ENCODE assay signal across 1 cellular context in genomic region chr13:114288157-114288591, GRCh38.
TF ChIP-seq lines count a peak whose summit lies in the region.

No MANE protein-coding gene starts in this region.

TF ChIP-seq in HCT116, 20 proteins besides CTCF, POLR2A, EP300 and RAD21 (continued from another document):
- TF ChIP-seq REST (IDR thresholded peaks at IDR 0.05; ENCODE audit: low read depth) (no peak), ELF1 (IDR thresholded peaks at IDR 0.05; ENCODE audit: borderline replicate concordance, low read depth) (no peak), EGR1 (IDR thresholded peaks at IDR 0.05; ENCODE audit: low read depth) (no peak), SRF (IDR thresholded peaks at IDR 0.05; ENCODE audit: low read depth) (no peak), JUND (IDR thresholded peaks at IDR 0.05) (no peak), CEBPB (IDR thresholded peaks at IDR 0.05; ENCODE audit: low read depth) (no peak), TCF7L2 (IDR thresholded peaks at IDR 0.05; ENCODE audit: borderline replicate concordance, extremely low read depth, insufficient read depth, insufficient read length) (no peak), FOSL1 (IDR thresholded peaks at IDR 0.05; ENCODE audit: low read depth) (no peak), SIN3A (IDR thresholded peaks at IDR 0.05; ENCODE audit: low read depth) (no peak), POLR2AphosphoS5 (IDR thresholded peaks at IDR 0.05; ENCODE audit: low read depth, low read length) (no peak), EZH2 (IDR thresholded peaks at IDR 0.05) (no peak)
